7 cellular contexts compared by ENCODE assay signal in genomic region chr17:76849160-76849559, GRCh38. TPM values are rescaled to one million over a fixed set of nuclear protein-coding genes. Genes with fewer than 3 reads are reported as not detected.
A peak's percentile ranks its signal among the peaks of the same experiment; 100 is the strongest.
DNase-seq lines count a peak whose midpoint lies in the region; TF ChIP-seq lines count a peak whose summit lies in the region.
"Not testable (repeated sequence)": the region's sequence is repeated elsewhere in the genome, so short reads cannot be mapped to it uniquely, and the experiment has no call there.
"Had no signal": no experiment of that assay in that cellular context is flagged by ENCODE, and none has a peak within 500 bp of the region (broad histone marks: within the 10 kb centered on the region; RNA-seq: fewer than 3 reads in every experiment).

No MANE protein-coding gene starts in this region.

- not testable (repeated sequence) for H2BK15ac ChIP-seq in neuronal stem cell (ENCODE audit: low read length)

- H4K91ac ChIP-seq in neuronal stem cell (ENCODE audit: low read depth, low read length, poor library complexity) = not testable (repeated sequence)

- H3K18ac ChIP-seq in neuronal stem cell (ENCODE audit: low read length) = not testable (repeated sequence)

- WGBS in neuronal stem cell (ENCODE audit: extremely low coverage in 2 of 2, insufficient read length in 2 of 2, insufficient replicate concordance in 1 of 2), 2 donors = no CpG with 5 or more reads among the region's 11 CpGs

- peak overlapping the region in 8 of 11 experiments; percentile 20 to 99 (median 96); a peak in 15 of 22 replicates for H3K27ac ChIP-seq in BLaER1 treated with 17β-estradiol and CSF1 and Interleukin-3, amounts not matched to agents 10 nM and 100 nM
- peak overlapping the region; percentile 89 for H3K27ac ChIP-seq in Karpas-422 (ENCODE audit: low read length)
- H3K27ac ChIP-seq in neuronal stem cell (replicated peaks; ENCODE audit: low read length) = not testable (repeated sequence)

- not testable (repeated sequence) for H4K20me1 ChIP-seq in BLaER1 treated with 17β-estradiol and CSF1 and Interleukin-3, amounts not matched to agents 10 nM and 100 nM; Karpas-422 (ENCODE audit: insufficient read depth, low read depth, low read length)

- H3K4me1 ChIP-seq in BLaER1 treated with 17β-estradiol and CSF1 and Interleukin-3, amounts not matched to agents 10 nM and 100 nM = peaks cover 24 to 93% (median 80%) of the 10 kb centered on the region in 10 experiments
- H3K4me1 ChIP-seq in Karpas-422 (ENCODE audit: low read length) = peaks cover 72% of the 10 kb centered on the region
- not testable (repeated sequence) for H3K4me1 ChIP-seq in neuronal stem cell (ENCODE audit: control insufficient read depth in 2 of 2, insufficient read depth in 1 of 2, low read depth in 1 of 2, low read length in 2 of 2)

- not testable (repeated sequence) for H2BK120ac ChIP-seq in neuronal stem cell (ENCODE audit: low read depth, low read length)

- H2BK5ac ChIP-seq in neuronal stem cell (ENCODE audit: low read length) = not testable (repeated sequence)

- H4K8ac ChIP-seq in neuronal stem cell (ENCODE audit: low read depth, low read length) = not testable (repeated sequence)

- H2AFZ ChIP-seq in Karpas-422 (ENCODE audit: low read length); neuronal stem cell (ENCODE audit: low read length): not testable (repeated sequence)

- H3K14ac ChIP-seq in neuronal stem cell (ENCODE audit: low read length) = not testable (repeated sequence)

- TF ChIP-seq POLR2A in erythroblast (IDR thresholded peaks at IDR 0.05; ENCODE audit: low read length) = not testable (repeated sequence)

- H3K27me3 ChIP-seq in BLaER1 treated with 17β-estradiol and CSF1 and Interleukin-3, amounts not matched to agents 10 nM and 100 nM; Karpas-422 (ENCODE audit: low read length); neuronal stem cell (ENCODE audit: control insufficient read depth in 3 of 3, insufficient read depth in 3 of 3, low read depth in 1 of 3, low read length in 3 of 3): not testable (repeated sequence)

- not testable (repeated sequence) for H3K23ac ChIP-seq in neuronal stem cell (ENCODE audit: low read depth, low read length, poor library complexity)

- not testable (repeated sequence) for H3K79me2 ChIP-seq in Karpas-422 (ENCODE audit: low read length)

- H3K36me3 ChIP-seq in BLaER1 treated with 17β-estradiol and CSF1 and Interleukin-3, amounts not matched to agents 10 nM and 100 nM; Karpas-422 (ENCODE audit: insufficient read depth, low read length); neuronal stem cell (replicated peaks in 1 of 2; ENCODE audit: control insufficient read depth in 2 of 2, insufficient read depth in 2 of 2, low read length in 2 of 2): not testable (repeated sequence)

- peak overlapping the region; percentile 61 for H2AK5ac ChIP-seq in neuronal stem cell (ENCODE audit: low read depth, low read length)

- H3K79me1 ChIP-seq in neuronal stem cell (ENCODE audit: low read depth, low read length) = not testable (repeated sequence)

- H3K9me3 ChIP-seq in BLaER1 treated with 17β-estradiol and CSF1 and Interleukin-3, amounts not matched to agents 10 nM and 100 nM (replicated peaks in 1 of 11); Karpas-422 (ENCODE audit: low read length); neuronal stem cell (replicated peaks in 1 of 2; ENCODE audit: control insufficient read depth in 2 of 2, insufficient read depth in 1 of 2, low read depth in 1 of 2, low read length in 2 of 2): not testable (repeated sequence)

- H3K9ac ChIP-seq in BLaER1 treated with 17β-estradiol and CSF1 and Interleukin-3, amounts not matched to agents 10 nM and 100 nM = peak overlapping the region in 3 of 11 experiments; percentile 5 to 69 (median 13); a peak in 2 of 22 replicates
- H3K9ac ChIP-seq in Karpas-422 (ENCODE audit: low read length) = peak overlapping the region; percentile 57
- H3K9ac ChIP-seq in neuronal stem cell (ENCODE audit: low read depth, low read length, poor library complexity) = not testable (repeated sequence)

- not testable (repeated sequence) for H3K4ac ChIP-seq in neuronal stem cell (ENCODE audit: low read length)

- H2BK12ac ChIP-seq in neuronal stem cell (ENCODE audit: low read length) = not testable (repeated sequence)

- not testable (repeated sequence) for H3K4me3 ChIP-seq in BLaER1 treated with 17β-estradiol and CSF1 and Interleukin-3, amounts not matched to agents 10 nM and 100 nM; neuronal stem cell (ENCODE audit: low read length in 2 of 2)
- peak overlapping the region; percentile 56; the same call in 1 of the 2 replicates for H3K4me3 ChIP-seq in Karpas-422 (ENCODE audit: low read length)

- H3K9me2 ChIP-seq in Karpas-422 (replicated peaks; ENCODE audit: insufficient read depth, low read length) = not testable (repeated sequence)

- not testable (repeated sequence) for DNase-seq in Karpas-422; neuronal stem cell (ENCODE audit: low spot score)
- peak; percentile 44 to 56 for DNase-seq in erythroblast (lab: John Stamatoyannopoulos, UW)

- peak overlapping the region in 9 of 11 experiments; percentile 50 to 95 (median 89); a peak in 18 of 22 replicates for H3K4me2 ChIP-seq in BLaER1 treated with 17β-estradiol and CSF1 and Interleukin-3, amounts not matched to agents 10 nM and 100 nM
- peak overlapping the region; percentile 66 for H3K4me2 ChIP-seq in Karpas-422 (ENCODE audit: low read depth, low read length, poor library complexity, severe bottlenecking)
- H3K4me2 ChIP-seq in neuronal stem cell (ENCODE audit: insufficient read depth, low read length, poor library complexity, severe bottlenecking) = not testable (repeated sequence)

RNA-seq across cellular contexts. Expression of gene MGAT5B, which starts 19.0 kb away (rescaled TPM):
- total RNA-seq in Karpas-422 (2014; rRNA removed; shearing (Covaris generic); ENCODE audit: low replicate concordance) = not detected in 2 replicates
- polyA plus RNA-seq in neuronal stem cell (2013, experiment 1 of 2) = 5.6 TPM
- 5.4 TPM for polyA plus RNA-seq in neuronal stem cell (2013, experiment 2 of 2)
- total RNA-seq: CD4-positive, CD25-positive, alpha-beta regulatory T cell had no signal
- polyA plus RNA-seq: CD14-positive monocyte; CD4-positive, CD25-positive, alpha-beta regulatory T cell; GM12878 had no signal
